ENCODE assay signal across 1 cellular context in the genomic region with DNA sequence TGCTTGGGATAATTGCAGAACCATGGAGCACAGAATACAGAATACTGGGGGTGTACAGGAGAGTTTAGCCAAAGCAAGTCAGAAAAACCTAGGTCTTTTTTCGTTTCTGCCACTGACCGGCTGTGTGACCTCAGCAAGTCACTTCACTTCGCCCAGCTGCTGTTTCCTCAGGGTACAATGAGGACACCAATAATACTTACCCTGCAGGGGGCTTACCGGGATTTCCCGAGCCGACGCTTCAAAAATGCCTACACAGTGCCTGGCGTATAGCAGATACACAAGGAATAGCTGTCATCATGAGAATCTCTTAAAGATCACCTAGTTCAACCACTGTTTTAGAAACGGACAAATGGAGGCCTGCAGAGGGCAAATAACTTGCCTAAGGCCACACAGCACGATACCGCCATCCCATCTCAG.
TF ChIP-seq lines count a peak whose summit lies in the region.

No MANE protein-coding gene starts in this region.

TF ChIP-seq in WTC11, 78 proteins besides CTCF, POLR2A, EP300 and RAD21 (continued from another document):
- TF ChIP-seq, protein P1, sequence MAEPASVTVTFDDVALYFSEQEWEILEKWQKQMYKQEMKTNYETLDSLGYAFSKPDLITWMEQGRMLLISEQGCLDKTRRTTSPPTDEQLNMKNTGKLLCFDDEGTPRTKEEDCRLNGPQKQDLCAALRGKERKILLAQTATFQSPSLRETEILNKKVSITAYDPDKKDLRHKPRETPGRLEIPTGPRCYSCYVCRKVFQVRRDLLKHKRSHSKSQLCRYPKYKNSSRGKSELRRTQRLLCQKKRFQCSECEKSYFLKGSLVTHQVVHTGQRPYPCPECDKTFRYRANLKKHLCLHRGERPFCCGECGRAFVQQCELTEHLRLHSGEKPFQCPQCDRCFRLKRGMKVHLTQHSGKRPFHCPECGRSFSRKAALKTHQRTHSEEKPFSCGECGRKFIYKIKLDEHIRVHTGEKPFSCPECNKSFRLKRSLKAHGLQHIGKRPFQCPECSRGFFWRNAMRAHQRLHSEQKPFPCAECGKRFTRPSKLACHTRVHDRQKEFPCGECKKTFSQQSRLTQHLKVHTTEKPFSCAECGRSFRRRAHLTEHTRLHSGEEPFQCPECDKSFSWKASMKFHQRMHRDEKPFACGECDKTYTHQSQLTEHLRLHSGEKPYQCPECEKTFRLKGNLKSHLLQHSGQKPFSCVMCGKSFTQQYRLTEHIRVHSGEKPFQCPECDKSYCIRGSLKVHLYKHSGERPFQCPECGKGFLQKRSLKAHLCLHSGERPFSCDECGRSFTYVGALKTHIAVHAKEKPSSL (CRISPR knock-in tag; conservative IDR thresholded peaks at IDR 0.05) = no peak
- no peak for TF ChIP-seq GTF2I (CRISPR knock-in tag; conservative IDR thresholded peaks at IDR 0.05)
- no peak for TF ChIP-seq FOXP1 (CRISPR knock-in tag; IDR thresholded peaks at IDR 0.05; ENCODE audit: borderline replicate concordance)
- TF ChIP-seq, protein P2, sequence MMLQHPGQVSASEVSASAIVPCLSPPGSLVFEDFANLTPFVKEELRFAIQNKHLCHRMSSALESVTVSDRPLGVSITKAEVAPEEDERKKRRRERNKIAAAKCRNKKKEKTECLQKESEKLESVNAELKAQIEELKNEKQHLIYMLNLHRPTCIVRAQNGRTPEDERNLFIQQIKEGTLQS (CRISPR knock-in tag; conservative IDR thresholded peaks at IDR 0.05) = no peak
- TF ChIP-seq FOXJ3 (CRISPR knock-in tag; IDR thresholded peaks at IDR 0.05; ENCODE audit: borderline replicate concordance) = no peak
- TF ChIP-seq ZBTB21 (CRISPR knock-in tag; IDR thresholded peaks at IDR 0.05; ENCODE audit: borderline replicate concordance) = no peak
- TF ChIP-seq JAZF1 (CRISPR knock-in tag; IDR thresholded peaks at IDR 0.05) = no peak
- TF ChIP-seq ZNF232 (CRISPR knock-in tag; IDR thresholded peaks at IDR 0.05) = no peak
- TF ChIP-seq SMAD4 (CRISPR knock-in tag; IDR thresholded peaks at IDR 0.05) = no peak
- TF ChIP-seq SP1 (CRISPR knock-in tag; conservative IDR thresholded peaks at IDR 0.05) = no peak
- no peak for TF ChIP-seq ATF1 (CRISPR knock-in tag; IDR thresholded peaks at IDR 0.05)
TF ChIP-seq in WTC11: peak in this region for 0.
